Comparison of ENCODE assay signal across 32 cellular contexts in the genomic region with DNA sequence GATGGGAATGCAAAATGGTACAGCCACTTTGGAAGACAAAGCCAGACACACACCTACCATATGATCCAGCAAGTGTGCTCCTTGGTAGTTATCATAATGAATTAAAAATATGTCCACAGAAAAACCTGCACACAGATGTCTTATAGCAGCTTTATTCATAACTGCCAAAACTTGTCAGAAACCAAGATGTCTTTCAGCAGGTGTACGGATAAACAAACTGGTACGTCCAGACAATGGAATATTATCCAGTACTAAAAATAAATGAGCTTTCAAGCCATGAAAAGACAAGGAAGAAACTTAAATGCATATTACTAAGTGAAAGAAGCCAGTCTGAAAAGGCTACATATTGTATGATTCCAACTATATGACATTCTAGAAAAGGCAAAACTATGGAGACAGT.
"Had no signal": no experiment of that assay in that cellular context is flagged by ENCODE, and none has a peak within 500 bp of the region (broad histone marks: within the 10 kb centered on the region; RNA-seq: fewer than 3 reads in every experiment).

No MANE protein-coding gene starts in this region.

- H3K27ac ChIP-seq: adrenal gland, ascending aorta had no signal

- ATAC-seq: activated CD4-positive, alpha-beta T cell treated with anti-CD3 and anti-CD28 coated beads for 36 hours; activated CD8-positive, alpha-beta memory T cell treated with anti-CD3 and anti-CD28 coated beads, Interleukin-2, amount 10 ng/mL, durations not matched to agents 7 days and 5 days; activated CD8-positive, alpha-beta T cell treated with anti-CD3 and anti-CD28 coated beads, Interleukin-2, amount 10 ng/mL, durations not matched to agents 7 days and 5 days; activated naive CD8-positive, alpha-beta T cell treated with anti-CD3 and anti-CD28 coated beads, Interleukin-2, amount 50 U/mL, for 24 hours; effector memory CD8-positive, alpha-beta T cell had no signal

- H3K27me3 Mint-ChIP-seq: activated CD4-positive, alpha-beta memory T cell treated with anti-CD3 and anti-CD28 coated beads for 36 hours; activated CD4-positive, alpha-beta T cell treated with anti-CD3 and anti-CD28 coated beads for 36 hours; activated CD4-positive, alpha-beta T cell treated with anti-CD3 and anti-CD28 coated beads, Interleukin-2, amount 10 ng/mL, durations not matched to agents 24 days and 14 days; activated CD8-positive, alpha-beta memory T cell treated with anti-CD3 and anti-CD28 coated beads, Interleukin-2, amount 10 ng/mL, durations not matched to agents 7 days and 5 days; activated naive CD4-positive, alpha-beta T cell treated with anti-CD3 and anti-CD28 coated beads, Interleukin-2, amount 50 U/mL, for 24 hours; activated naive CD8-positive, alpha-beta T cell treated with anti-CD3 and anti-CD28 coated beads for 36 hours; activated naive CD8-positive, alpha-beta T cell treated with anti-CD3 and anti-CD28 coated beads, Interleukin-2, amount 50 U/mL, for 24 hours; brain; central memory CD8-positive, alpha-beta T cell; effector memory CD8-positive, alpha-beta T cell had no signal

- H3K9me3 ChIP-seq: adrenal gland, ascending aorta, esophagus squamous epithelium had no signal

- FAIRE-seq: bronchial epithelial cell, colon had no signal

- H3K9me3 Mint-ChIP-seq: activated CD4-positive, alpha-beta memory T cell treated with anti-CD3 and anti-CD28 coated beads for 36 hours; activated naive CD4-positive, alpha-beta T cell treated with anti-CD3 and anti-CD28 coated beads for 36 hours; activated naive CD4-positive, alpha-beta T cell treated with anti-CD3 and anti-CD28 coated beads, Interleukin-2, amount 50 U/mL, for 24 hours; activated naive CD8-positive, alpha-beta T cell treated with anti-CD3 and anti-CD28 coated beads for 36 hours; activated naive CD8-positive, alpha-beta T cell treated with anti-CD3 and anti-CD28 coated beads, Interleukin-2, amount 50 U/mL, for 24 hours; brain; central memory CD8-positive, alpha-beta T cell; effector memory CD8-positive, alpha-beta T cell had no signal

- H3K4me3 ChIP-seq: adrenal gland, ascending aorta, esophagus squamous epithelium had no signal

- H3K4me1 ChIP-seq: adrenal gland had no signal

- H3K27ac Mint-ChIP-seq: activated CD4-positive, alpha-beta memory T cell treated with anti-CD3 and anti-CD28 coated beads for 36 hours; activated CD4-positive, alpha-beta T cell treated with anti-CD3 and anti-CD28 coated beads for 36 hours; activated CD4-positive, alpha-beta T cell treated with anti-CD3 and anti-CD28 coated beads, Interleukin-2, amount 10 ng/mL, durations not matched to agents 24 days and 14 days; activated CD8-positive, alpha-beta memory T cell treated with anti-CD3 and anti-CD28 coated beads, Interleukin-2, amount 10 ng/mL, durations not matched to agents 7 days and 5 days; activated CD8-positive, alpha-beta T cell treated with anti-CD3 and anti-CD28 coated beads, Interleukin-2, amount 10 ng/mL, durations not matched to agents 7 days and 5 days; activated naive CD4-positive, alpha-beta T cell treated with anti-CD3 and anti-CD28 coated beads for 36 hours; activated naive CD4-positive, alpha-beta T cell treated with anti-CD3 and anti-CD28 coated beads, Interleukin-2, amount 50 U/mL, for 24 hours; activated naive CD8-positive, alpha-beta T cell treated with anti-CD3 and anti-CD28 coated beads for 36 hours; activated naive CD8-positive, alpha-beta T cell treated with anti-CD3 and anti-CD28 coated beads, Interleukin-2, amount 50 U/mL, for 24 hours; activated T-helper 1 cell treated with anti-CD3 and anti-CD28 coated beads, Interleukin-12 subunit alpha, Interleukin-12 subunit beta, Interleukin-2, Interleukin-4 antibody, amounts not matched to agents 30 ng/mL and 10 ng/mL and 1 ng/mL, durations not matched to agents 14 hours and 24 hours and 36 hours; activated T-helper 2 cell treated with anti-CD3 and anti-CD28 coated beads, Interferon-gamma antibody, Interleukin-2, Interleukin-4, amounts not matched to agents 10 μg/mL and 5 μg/mL and 100 μg/mL, durations not matched to agents 14 hours and 24 hours and 36 hours; effector memory CD8-positive, alpha-beta T cell had no signal

- H3K4me1 Mint-ChIP-seq: activated CD4-positive, alpha-beta T cell treated with anti-CD3 and anti-CD28 coated beads for 36 hours; activated CD8-positive, alpha-beta memory T cell treated with anti-CD3 and anti-CD28 coated beads, Interleukin-2, amount 10 ng/mL, durations not matched to agents 7 days and 5 days; brain had no signal

- H3K27me3 ChIP-seq: adrenal gland, ascending aorta, esophagus squamous epithelium had no signal

- H3K4me3 Mint-ChIP-seq: activated CD4-positive, alpha-beta memory T cell treated with anti-CD3 and anti-CD28 coated beads for 36 hours; activated CD4-positive, alpha-beta T cell treated with anti-CD3 and anti-CD28 coated beads for 36 hours; activated CD4-positive, alpha-beta T cell treated with anti-CD3 and anti-CD28 coated beads, Interleukin-2, amount 10 ng/mL, durations not matched to agents 24 days and 14 days; activated CD8-positive, alpha-beta memory T cell treated with anti-CD3 and anti-CD28 coated beads, Interleukin-2, amount 10 ng/mL, durations not matched to agents 7 days and 5 days; activated CD8-positive, alpha-beta T cell treated with anti-CD3 and anti-CD28 coated beads, Interleukin-2, amount 10 ng/mL, durations not matched to agents 7 days and 5 days; activated naive CD4-positive, alpha-beta T cell treated with anti-CD3 and anti-CD28 coated beads for 36 hours; activated naive CD4-positive, alpha-beta T cell treated with anti-CD3 and anti-CD28 coated beads, Interleukin-2, amount 50 U/mL, for 24 hours; activated naive CD8-positive, alpha-beta T cell treated with anti-CD3 and anti-CD28 coated beads for 36 hours; activated naive CD8-positive, alpha-beta T cell treated with anti-CD3 and anti-CD28 coated beads, Interleukin-2, amount 50 U/mL, for 24 hours; activated T-helper 1 cell treated with anti-CD3 and anti-CD28 coated beads, Interleukin-12 subunit alpha, Interleukin-12 subunit beta, Interleukin-2, Interleukin-4 antibody, amounts not matched to agents 30 ng/mL and 10 ng/mL and 1 ng/mL, durations not matched to agents 14 hours and 24 hours and 36 hours; brain; central memory CD8-positive, alpha-beta T cell; effector memory CD8-positive, alpha-beta T cell had no signal

- DNase-seq: activated CD4-positive, alpha-beta memory T cell treated with anti-CD3 and anti-CD28 coated beads for 36 hours; activated CD4-positive, alpha-beta T cell treated with anti-CD3 and anti-CD28 coated beads for 36 hours; activated CD4-positive, alpha-beta T cell treated with anti-CD3 and anti-CD28 coated beads, Interleukin-2, amount 10 ng/mL, durations not matched to agents 24 days and 14 days; activated CD4-positive, CD25-positive, alpha-beta regulatory T cell; activated CD4-positive, CD25-positive, alpha-beta regulatory T cell treated with anti-CD3 and anti-CD28 coated beads, Interleukin-2, amount 50 U/mL, for 72 hours; activated CD8-positive, alpha-beta memory T cell treated with anti-CD3 and anti-CD28 coated beads, Interleukin-2, amount 10 ng/mL, durations not matched to agents 7 days and 5 days; activated CD8-positive, alpha-beta memory T cell treated with anti-CD3 and anti-CD28 coated beads, Interleukin-2, amount 50 U/mL, for 4 hours; activated CD8-positive, alpha-beta T cell treated with anti-CD3 and anti-CD28 coated beads, Interleukin-2, amount 10 ng/mL, durations not matched to agents 7 days and 5 days; activated effector memory CD4-positive, alpha-beta T cell treated with anti-CD3 and anti-CD28 coated beads, Interleukin-2, amount 50 U/mL, for 16 hours; activated naive CD4-positive, alpha-beta T cell treated with anti-CD3 and anti-CD28 coated beads for 36 hours; activated naive CD8-positive, alpha-beta T cell treated with anti-CD3 and anti-CD28 coated beads for 36 hours; activated naive CD8-positive, alpha-beta T cell treated with anti-CD3 and anti-CD28 coated beads, Interleukin-2, amount 50 U/mL, for 24 hours; activated T-cell treated with anti-CD3 and anti-CD28 coated beads, Interleukin-2, amount 50 U/mL, for 1 hour; activated T-cell treated with anti-CD3 and anti-CD28 coated beads, Interleukin-2, amount 50 U/mL, for 48 hours; adrenal gland; amygdala; cortex of kidney; dermis blood vessel endothelial cell; effector CD4-positive, alpha-beta T cell; effector memory CD8-positive, alpha-beta T cell; esophagus squamous epithelium; foreskin melanocyte; head of caudate nucleus; T-helper 2 cell had no signal
